1 cellular context compared by ENCODE assay signal in genomic region chr11:75078233-75078632, GRCh38.
A peak's percentile ranks its signal among the peaks of the same experiment; 100 is the strongest.
TF ChIP-seq lines count a peak whose summit lies in the region.

No MANE protein-coding gene starts in this region.

TF ChIP-seq in K562, 482 proteins besides CTCF, POLR2A, EP300 and RAD21:
- peak; percentile 28; the same call in 1 of the 2 replicates for TF ChIP-seq ATF3 (IDR thresholded peaks at IDR 0.05)
- TF ChIP-seq ATF3 (CRISPR knock-in tag; conservative IDR thresholded peaks at IDR 0.05): no peak
- TF ChIP-seq, protein P1, sequence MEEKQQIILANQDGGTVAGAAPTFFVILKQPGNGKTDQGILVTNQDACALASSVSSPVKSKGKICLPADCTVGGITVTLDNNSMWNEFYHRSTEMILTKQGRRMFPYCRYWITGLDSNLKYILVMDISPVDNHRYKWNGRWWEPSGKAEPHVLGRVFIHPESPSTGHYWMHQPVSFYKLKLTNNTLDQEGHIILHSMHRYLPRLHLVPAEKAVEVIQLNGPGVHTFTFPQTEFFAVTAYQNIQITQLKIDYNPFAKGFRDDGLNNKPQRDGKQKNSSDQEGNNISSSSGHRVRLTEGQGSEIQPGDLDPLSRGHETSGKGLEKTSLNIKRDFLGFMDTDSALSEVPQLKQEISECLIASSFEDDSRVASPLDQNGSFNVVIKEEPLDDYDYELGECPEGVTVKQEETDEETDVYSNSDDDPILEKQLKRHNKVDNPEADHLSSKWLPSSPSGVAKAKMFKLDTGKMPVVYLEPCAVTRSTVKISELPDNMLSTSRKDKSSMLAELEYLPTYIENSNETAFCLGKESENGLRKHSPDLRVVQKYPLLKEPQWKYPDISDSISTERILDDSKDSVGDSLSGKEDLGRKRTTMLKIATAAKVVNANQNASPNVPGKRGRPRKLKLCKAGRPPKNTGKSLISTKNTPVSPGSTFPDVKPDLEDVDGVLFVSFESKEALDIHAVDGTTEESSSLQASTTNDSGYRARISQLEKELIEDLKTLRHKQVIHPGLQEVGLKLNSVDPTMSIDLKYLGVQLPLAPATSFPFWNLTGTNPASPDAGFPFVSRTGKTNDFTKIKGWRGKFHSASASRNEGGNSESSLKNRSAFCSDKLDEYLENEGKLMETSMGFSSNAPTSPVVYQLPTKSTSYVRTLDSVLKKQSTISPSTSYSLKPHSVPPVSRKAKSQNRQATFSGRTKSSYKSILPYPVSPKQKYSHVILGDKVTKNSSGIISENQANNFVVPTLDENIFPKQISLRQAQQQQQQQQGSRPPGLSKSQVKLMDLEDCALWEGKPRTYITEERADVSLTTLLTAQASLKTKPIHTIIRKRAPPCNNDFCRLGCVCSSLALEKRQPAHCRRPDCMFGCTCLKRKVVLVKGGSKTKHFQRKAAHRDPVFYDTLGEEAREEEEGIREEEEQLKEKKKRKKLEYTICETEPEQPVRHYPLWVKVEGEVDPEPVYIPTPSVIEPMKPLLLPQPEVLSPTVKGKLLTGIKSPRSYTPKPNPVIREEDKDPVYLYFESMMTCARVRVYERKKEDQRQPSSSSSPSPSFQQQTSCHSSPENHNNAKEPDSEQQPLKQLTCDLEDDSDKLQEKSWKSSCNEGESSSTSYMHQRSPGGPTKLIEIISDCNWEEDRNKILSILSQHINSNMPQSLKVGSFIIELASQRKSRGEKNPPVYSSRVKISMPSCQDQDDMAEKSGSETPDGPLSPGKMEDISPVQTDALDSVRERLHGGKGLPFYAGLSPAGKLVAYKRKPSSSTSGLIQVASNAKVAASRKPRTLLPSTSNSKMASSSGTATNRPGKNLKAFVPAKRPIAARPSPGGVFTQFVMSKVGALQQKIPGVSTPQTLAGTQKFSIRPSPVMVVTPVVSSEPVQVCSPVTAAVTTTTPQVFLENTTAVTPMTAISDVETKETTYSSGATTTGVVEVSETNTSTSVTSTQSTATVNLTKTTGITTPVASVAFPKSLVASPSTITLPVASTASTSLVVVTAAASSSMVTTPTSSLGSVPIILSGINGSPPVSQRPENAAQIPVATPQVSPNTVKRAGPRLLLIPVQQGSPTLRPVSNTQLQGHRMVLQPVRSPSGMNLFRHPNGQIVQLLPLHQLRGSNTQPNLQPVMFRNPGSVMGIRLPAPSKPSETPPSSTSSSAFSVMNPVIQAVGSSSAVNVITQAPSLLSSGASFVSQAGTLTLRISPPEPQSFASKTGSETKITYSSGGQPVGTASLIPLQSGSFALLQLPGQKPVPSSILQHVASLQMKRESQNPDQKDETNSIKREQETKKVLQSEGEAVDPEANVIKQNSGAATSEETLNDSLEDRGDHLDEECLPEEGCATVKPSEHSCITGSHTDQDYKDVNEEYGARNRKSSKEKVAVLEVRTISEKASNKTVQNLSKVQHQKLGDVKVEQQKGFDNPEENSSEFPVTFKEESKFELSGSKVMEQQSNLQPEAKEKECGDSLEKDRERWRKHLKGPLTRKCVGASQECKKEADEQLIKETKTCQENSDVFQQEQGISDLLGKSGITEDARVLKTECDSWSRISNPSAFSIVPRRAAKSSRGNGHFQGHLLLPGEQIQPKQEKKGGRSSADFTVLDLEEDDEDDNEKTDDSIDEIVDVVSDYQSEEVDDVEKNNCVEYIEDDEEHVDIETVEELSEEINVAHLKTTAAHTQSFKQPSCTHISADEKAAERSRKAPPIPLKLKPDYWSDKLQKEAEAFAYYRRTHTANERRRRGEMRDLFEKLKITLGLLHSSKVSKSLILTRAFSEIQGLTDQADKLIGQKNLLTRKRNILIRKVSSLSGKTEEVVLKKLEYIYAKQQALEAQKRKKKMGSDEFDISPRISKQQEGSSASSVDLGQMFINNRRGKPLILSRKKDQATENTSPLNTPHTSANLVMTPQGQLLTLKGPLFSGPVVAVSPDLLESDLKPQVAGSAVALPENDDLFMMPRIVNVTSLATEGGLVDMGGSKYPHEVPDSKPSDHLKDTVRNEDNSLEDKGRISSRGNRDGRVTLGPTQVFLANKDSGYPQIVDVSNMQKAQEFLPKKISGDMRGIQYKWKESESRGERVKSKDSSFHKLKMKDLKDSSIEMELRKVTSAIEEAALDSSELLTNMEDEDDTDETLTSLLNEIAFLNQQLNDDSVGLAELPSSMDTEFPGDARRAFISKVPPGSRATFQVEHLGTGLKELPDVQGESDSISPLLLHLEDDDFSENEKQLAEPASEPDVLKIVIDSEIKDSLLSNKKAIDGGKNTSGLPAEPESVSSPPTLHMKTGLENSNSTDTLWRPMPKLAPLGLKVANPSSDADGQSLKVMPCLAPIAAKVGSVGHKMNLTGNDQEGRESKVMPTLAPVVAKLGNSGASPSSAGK (IDR thresholded peaks at IDR 0.05): no peak
- TF ChIP-seq ETS1 (conservative IDR thresholded peaks at IDR 0.05; ENCODE audit: control insufficient read depth, low read depth, low read length): no peak
